Comparison of ENCODE assay signal across 1 cellular context in the genomic region with DNA sequence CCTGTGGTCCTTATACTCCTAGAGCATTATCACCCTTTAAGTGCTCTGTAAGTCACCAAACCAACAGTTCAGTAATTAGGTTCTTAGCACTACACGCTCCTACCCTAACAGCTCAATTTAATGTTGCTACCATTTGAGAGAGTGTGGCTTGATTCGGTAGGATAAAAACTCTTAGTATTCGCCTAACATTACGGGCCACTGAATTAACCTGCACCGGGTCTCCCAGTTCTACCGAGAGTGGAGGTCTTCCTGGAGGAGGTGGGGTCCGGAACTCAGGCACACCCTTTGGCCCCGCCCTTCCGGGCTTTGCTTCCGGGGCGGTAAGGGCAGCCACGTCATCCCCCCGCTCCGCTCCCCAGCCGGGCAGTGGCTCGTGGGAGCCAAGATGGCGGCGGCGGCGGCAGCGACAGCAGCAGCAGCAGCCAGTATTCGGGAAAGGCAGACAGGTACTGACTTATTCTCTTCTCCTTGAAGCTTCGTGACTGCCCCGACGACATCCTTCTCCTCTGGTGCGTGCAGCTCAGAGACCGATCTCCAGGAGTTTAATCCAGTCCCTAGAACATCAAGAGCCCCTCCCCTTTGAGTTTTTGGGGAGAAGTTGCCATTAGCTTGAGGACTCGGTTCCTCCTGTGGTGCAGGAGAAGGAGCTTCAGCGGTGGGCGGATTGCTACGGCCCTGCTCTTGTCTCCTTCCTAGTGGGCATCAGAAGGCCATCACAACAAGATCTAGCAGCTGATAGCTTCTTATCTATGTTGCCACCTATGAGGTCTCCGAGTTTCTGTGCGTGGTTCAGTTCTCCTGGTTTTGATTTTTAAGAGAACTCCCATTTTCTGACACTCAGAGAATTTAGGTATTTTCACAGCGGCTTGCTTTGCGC.
TF ChIP-seq lines count a peak whose summit lies in the region.

A gene with protein sequence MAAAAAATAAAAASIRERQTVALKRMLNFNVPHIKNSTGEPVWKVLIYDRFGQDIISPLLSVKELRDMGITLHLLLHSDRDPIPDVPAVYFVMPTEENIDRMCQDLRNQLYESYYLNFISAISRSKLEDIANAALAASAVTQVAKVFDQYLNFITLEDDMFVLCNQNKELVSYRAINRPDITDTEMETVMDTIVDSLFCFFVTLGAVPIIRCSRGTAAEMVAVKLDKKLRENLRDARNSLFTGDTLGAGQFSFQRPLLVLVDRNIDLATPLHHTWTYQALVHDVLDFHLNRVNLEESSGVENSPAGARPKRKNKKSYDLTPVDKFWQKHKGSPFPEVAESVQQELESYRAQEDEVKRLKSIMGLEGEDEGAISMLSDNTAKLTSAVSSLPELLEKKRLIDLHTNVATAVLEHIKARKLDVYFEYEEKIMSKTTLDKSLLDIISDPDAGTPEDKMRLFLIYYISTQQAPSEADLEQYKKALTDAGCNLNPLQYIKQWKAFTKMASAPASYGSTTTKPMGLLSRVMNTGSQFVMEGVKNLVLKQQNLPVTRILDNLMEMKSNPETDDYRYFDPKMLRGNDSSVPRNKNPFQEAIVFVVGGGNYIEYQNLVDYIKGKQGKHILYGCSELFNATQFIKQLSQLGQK (plus strand): TSS at position 366 of the 877 bp plus-strand sequence. CDS start 20 bp downstream, at position 386.

TF ChIP-seq in HepG2, 621 proteins besides CTCF, POLR2A, EP300 and RAD21 (continued from another document and continues in another):
- TF ChIP-seq, protein P1, sequence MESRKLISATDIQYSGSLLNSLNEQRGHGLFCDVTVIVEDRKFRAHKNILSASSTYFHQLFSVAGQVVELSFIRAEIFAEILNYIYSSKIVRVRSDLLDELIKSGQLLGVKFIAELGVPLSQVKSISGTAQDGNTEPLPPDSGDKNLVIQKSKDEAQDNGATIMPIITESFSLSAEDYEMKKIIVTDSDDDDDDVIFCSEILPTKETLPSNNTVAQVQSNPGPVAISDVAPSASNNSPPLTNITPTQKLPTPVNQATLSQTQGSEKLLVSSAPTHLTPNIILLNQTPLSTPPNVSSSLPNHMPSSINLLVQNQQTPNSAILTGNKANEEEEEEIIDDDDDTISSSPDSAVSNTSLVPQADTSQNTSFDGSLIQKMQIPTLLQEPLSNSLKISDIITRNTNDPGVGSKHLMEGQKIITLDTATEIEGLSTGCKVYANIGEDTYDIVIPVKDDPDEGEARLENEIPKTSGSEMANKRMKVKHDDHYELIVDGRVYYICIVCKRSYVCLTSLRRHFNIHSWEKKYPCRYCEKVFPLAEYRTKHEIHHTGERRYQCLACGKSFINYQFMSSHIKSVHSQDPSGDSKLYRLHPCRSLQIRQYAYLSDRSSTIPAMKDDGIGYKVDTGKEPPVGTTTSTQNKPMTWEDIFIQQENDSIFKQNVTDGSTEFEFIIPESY (CRISPR knock-in tag; IDR thresholded peaks at IDR 0.05): peak; percentile 88
- TF ChIP-seq ZNF850 (CRISPR knock-in tag; conservative IDR thresholded peaks at IDR 0.05) (no peak), NR1H2 (CRISPR knock-in tag; IDR thresholded peaks at IDR 0.05; ENCODE audit: borderline replicate concordance, low read depth) (no peak; the same call in 1 of the 2 replicates), PTBP1 (IDR thresholded peaks at IDR 0.05; ENCODE audit: low read depth, low read length, poor library complexity, severe bottlenecking) (peak; percentile 100), KAT2B (IDR thresholded peaks at IDR 0.05; ENCODE audit: borderline replicate concordance, low read depth, low read length) (no peak), MAFF (IDR thresholded peaks at IDR 0.05; ENCODE audit: low read depth, low read length) (no peak), ONECUT2 (CRISPR knock-in tag; IDR thresholded peaks at IDR 0.05) (peak; percentile 52), ZNF577 (CRISPR knock-in tag; IDR thresholded peaks at IDR 0.05; ENCODE audit: borderline replicate concordance, low read depth) (peak; percentile 93; the same call in 1 of the 2 replicates), ZNF335 (CRISPR knock-in tag; IDR thresholded peaks at IDR 0.05) (peak; percentile 96), XRCC5 (optimal IDR thresholded peaks at IDR 0.05; ENCODE audit: low read length) (peak; percentile 98), RNF2 (conservative IDR thresholded peaks at IDR 0.05; ENCODE audit: low read depth) (no peak), ZNF629 (CRISPR knock-in tag; conservative IDR thresholded peaks at IDR 0.05) (peak; percentile 41), GTF2F1 (IDR thresholded peaks at IDR 0.05; ENCODE audit: low read length) (peak; percentile 89; the same call in 1 of the 2 replicates), MTF2 (CRISPR knock-in tag; IDR thresholded peaks at IDR 0.05; ENCODE audit: borderline replicate concordance) (no peak), POGZ (CRISPR knock-in tag; IDR thresholded peaks at IDR 0.05) (peak; percentile 100), SP140L (CRISPR knock-in tag; IDR thresholded peaks at IDR 0.05; ENCODE audit: borderline replicate concordance) (peak; percentile 98), PAF1 (CRISPR knock-in tag; IDR thresholded peaks at IDR 0.05) (peak; percentile 29; the same call in 1 of the 2 replicates), CCAR2 (optimal IDR thresholded peaks at IDR 0.05; ENCODE audit: low read depth, low read length) (no peak), ZNF160 (CRISPR knock-in tag; IDR thresholded peaks at IDR 0.05) (peak; percentile 96), ZNF777 (CRISPR knock-in tag; IDR thresholded peaks at IDR 0.05) (peak; percentile 86), KLF13 (CRISPR knock-in tag; IDR thresholded peaks at IDR 0.05) (no peak; the same call in 1 of the 2 replicates), MYNN (CRISPR knock-in tag; IDR thresholded peaks at IDR 0.05; ENCODE audit: low read depth) (peak; percentile 98), PHF20 (CRISPR knock-in tag; IDR thresholded peaks at IDR 0.05) (peak; percentile 98)
- TF ChIP-seq, protein P2, sequence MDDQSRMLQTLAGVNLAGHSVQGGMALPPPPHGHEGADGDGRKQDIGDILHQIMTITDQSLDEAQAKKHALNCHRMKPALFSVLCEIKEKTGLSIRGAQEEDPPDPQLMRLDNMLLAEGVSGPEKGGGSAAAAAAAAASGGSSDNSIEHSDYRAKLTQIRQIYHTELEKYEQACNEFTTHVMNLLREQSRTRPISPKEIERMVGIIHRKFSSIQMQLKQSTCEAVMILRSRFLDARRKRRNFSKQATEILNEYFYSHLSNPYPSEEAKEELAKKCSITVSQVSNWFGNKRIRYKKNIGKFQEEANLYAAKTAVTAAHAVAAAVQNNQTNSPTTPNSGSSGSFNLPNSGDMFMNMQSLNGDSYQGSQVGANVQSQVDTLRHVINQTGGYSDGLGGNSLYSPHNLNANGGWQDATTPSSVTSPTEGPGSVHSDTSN (CRISPR knock-in tag; IDR thresholded peaks at IDR 0.05; ENCODE audit: borderline replicate concordance): peak; percentile 50
- TF ChIP-seq, protein P3, sequence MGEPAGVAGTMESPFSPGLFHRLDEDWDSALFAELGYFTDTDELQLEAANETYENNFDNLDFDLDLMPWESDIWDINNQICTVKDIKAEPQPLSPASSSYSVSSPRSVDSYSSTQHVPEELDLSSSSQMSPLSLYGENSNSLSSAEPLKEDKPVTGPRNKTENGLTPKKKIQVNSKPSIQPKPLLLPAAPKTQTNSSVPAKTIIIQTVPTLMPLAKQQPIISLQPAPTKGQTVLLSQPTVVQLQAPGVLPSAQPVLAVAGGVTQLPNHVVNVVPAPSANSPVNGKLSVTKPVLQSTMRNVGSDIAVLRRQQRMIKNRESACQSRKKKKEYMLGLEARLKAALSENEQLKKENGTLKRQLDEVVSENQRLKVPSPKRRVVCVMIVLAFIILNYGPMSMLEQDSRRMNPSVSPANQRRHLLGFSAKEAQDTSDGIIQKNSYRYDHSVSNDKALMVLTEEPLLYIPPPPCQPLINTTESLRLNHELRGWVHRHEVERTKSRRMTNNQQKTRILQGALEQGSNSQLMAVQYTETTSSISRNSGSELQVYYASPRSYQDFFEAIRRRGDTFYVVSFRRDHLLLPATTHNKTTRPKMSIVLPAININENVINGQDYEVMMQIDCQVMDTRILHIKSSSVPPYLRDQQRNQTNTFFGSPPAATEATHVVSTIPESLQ (CRISPR knock-in tag; conservative IDR thresholded peaks at IDR 0.05): peak; percentile 97
- TF ChIP-seq, protein P4, sequence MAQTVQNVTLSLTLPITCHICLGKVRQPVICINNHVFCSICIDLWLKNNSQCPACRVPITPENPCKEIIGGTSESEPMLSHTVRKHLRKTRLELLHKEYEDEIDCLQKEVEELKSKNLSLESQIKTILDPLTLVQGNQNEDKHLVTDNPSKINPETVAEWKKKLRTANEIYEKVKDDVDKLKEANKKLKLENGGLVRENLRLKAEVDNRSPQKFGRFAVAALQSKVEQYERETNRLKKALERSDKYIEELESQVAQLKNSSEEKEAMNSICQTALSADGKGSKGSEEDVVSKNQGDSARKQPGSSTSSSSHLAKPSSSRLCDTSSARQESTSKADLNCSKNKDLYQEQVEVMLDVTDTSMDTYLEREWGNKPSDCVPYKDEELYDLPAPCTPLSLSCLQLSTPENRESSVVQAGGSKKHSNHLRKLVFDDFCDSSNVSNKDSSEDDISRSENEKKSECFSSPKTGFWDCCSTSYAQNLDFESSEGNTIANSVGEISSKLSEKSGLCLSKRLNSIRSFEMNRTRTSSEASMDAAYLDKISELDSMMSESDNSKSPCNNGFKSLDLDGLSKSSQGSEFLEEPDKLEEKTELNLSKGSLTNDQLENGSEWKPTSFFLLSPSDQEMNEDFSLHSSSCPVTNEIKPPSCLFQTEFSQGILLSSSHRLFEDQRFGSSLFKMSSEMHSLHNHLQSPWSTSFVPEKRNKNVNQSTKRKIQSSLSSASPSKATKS (CRISPR knock-in tag; IDR thresholded peaks at IDR 0.05): 0 out of 2 replicates have a peak, but pooled peaks have one; percentile 35
- TF ChIP-seq, protein P5, sequence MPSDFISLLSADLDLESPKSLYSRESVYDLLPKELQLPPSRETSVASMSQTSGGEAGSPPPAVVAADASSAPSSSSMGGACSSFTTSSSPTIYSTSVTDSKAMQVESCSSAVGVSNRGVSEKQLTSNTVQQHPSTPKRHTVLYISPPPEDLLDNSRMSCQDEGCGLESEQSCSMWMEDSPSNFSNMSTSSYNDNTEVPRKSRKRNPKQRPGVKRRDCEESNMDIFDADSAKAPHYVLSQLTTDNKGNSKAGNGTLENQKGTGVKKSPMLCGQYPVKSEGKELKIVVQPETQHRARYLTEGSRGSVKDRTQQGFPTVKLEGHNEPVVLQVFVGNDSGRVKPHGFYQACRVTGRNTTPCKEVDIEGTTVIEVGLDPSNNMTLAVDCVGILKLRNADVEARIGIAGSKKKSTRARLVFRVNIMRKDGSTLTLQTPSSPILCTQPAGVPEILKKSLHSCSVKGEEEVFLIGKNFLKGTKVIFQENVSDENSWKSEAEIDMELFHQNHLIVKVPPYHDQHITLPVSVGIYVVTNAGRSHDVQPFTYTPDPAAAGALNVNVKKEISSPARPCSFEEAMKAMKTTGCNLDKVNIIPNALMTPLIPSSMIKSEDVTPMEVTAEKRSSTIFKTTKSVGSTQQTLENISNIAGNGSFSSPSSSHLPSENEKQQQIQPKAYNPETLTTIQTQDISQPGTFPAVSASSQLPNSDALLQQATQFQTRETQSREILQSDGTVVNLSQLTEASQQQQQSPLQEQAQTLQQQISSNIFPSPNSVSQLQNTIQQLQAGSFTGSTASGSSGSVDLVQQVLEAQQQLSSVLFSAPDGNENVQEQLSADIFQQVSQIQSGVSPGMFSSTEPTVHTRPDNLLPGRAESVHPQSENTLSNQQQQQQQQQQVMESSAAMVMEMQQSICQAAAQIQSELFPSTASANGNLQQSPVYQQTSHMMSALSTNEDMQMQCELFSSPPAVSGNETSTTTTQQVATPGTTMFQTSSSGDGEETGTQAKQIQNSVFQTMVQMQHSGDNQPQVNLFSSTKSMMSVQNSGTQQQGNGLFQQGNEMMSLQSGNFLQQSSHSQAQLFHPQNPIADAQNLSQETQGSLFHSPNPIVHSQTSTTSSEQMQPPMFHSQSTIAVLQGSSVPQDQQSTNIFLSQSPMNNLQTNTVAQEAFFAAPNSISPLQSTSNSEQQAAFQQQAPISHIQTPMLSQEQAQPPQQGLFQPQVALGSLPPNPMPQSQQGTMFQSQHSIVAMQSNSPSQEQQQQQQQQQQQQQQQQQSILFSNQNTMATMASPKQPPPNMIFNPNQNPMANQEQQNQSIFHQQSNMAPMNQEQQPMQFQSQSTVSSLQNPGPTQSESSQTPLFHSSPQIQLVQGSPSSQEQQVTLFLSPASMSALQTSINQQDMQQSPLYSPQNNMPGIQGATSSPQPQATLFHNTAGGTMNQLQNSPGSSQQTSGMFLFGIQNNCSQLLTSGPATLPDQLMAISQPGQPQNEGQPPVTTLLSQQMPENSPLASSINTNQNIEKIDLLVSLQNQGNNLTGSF (CRISPR knock-in tag; IDR thresholded peaks at IDR 0.05): peak; percentile 98
- TF ChIP-seq, protein P6, sequence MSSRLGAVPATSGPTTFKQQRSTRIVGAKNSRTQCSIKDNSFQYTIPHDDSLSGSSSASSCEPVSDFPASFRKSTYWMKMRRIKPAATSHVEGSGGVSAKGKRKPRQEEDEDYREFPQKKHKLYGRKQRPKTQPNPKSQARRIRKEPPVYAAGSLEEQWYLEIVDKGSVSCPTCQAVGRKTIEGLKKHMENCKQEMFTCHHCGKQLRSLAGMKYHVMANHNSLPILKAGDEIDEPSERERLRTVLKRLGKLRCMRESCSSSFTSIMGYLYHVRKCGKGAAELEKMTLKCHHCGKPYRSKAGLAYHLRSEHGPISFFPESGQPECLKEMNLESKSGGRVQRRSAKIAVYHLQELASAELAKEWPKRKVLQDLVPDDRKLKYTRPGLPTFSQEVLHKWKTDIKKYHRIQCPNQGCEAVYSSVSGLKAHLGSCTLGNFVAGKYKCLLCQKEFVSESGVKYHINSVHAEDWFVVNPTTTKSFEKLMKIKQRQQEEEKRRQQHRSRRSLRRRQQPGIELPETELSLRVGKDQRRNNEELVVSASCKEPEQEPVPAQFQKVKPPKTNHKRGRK (CRISPR knock-in tag; IDR thresholded peaks at IDR 0.05): no peak
- TF ChIP-seq, protein P7, sequence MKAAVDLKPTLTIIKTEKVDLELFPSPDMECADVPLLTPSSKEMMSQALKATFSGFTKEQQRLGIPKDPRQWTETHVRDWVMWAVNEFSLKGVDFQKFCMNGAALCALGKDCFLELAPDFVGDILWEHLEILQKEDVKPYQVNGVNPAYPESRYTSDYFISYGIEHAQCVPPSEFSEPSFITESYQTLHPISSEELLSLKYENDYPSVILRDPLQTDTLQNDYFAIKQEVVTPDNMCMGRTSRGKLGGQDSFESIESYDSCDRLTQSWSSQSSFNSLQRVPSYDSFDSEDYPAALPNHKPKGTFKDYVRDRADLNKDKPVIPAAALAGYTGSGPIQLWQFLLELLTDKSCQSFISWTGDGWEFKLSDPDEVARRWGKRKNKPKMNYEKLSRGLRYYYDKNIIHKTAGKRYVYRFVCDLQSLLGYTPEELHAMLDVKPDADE (CRISPR knock-in tag; IDR thresholded peaks at IDR 0.05): no peak; the same call in 1 of the 2 replicates
